In genomic region chr5:68746220-68747076, GRCh38 we compare ENCODE assay signal across 1 cellular context.
TF ChIP-seq lines count a peak whose summit lies in the region.

No MANE protein-coding gene starts in this region.

TF ChIP-seq in GM23338, 12 proteins besides CTCF, POLR2A, EP300 and RAD21 (continued from another document):
- TF ChIP-seq, protein P1, sequence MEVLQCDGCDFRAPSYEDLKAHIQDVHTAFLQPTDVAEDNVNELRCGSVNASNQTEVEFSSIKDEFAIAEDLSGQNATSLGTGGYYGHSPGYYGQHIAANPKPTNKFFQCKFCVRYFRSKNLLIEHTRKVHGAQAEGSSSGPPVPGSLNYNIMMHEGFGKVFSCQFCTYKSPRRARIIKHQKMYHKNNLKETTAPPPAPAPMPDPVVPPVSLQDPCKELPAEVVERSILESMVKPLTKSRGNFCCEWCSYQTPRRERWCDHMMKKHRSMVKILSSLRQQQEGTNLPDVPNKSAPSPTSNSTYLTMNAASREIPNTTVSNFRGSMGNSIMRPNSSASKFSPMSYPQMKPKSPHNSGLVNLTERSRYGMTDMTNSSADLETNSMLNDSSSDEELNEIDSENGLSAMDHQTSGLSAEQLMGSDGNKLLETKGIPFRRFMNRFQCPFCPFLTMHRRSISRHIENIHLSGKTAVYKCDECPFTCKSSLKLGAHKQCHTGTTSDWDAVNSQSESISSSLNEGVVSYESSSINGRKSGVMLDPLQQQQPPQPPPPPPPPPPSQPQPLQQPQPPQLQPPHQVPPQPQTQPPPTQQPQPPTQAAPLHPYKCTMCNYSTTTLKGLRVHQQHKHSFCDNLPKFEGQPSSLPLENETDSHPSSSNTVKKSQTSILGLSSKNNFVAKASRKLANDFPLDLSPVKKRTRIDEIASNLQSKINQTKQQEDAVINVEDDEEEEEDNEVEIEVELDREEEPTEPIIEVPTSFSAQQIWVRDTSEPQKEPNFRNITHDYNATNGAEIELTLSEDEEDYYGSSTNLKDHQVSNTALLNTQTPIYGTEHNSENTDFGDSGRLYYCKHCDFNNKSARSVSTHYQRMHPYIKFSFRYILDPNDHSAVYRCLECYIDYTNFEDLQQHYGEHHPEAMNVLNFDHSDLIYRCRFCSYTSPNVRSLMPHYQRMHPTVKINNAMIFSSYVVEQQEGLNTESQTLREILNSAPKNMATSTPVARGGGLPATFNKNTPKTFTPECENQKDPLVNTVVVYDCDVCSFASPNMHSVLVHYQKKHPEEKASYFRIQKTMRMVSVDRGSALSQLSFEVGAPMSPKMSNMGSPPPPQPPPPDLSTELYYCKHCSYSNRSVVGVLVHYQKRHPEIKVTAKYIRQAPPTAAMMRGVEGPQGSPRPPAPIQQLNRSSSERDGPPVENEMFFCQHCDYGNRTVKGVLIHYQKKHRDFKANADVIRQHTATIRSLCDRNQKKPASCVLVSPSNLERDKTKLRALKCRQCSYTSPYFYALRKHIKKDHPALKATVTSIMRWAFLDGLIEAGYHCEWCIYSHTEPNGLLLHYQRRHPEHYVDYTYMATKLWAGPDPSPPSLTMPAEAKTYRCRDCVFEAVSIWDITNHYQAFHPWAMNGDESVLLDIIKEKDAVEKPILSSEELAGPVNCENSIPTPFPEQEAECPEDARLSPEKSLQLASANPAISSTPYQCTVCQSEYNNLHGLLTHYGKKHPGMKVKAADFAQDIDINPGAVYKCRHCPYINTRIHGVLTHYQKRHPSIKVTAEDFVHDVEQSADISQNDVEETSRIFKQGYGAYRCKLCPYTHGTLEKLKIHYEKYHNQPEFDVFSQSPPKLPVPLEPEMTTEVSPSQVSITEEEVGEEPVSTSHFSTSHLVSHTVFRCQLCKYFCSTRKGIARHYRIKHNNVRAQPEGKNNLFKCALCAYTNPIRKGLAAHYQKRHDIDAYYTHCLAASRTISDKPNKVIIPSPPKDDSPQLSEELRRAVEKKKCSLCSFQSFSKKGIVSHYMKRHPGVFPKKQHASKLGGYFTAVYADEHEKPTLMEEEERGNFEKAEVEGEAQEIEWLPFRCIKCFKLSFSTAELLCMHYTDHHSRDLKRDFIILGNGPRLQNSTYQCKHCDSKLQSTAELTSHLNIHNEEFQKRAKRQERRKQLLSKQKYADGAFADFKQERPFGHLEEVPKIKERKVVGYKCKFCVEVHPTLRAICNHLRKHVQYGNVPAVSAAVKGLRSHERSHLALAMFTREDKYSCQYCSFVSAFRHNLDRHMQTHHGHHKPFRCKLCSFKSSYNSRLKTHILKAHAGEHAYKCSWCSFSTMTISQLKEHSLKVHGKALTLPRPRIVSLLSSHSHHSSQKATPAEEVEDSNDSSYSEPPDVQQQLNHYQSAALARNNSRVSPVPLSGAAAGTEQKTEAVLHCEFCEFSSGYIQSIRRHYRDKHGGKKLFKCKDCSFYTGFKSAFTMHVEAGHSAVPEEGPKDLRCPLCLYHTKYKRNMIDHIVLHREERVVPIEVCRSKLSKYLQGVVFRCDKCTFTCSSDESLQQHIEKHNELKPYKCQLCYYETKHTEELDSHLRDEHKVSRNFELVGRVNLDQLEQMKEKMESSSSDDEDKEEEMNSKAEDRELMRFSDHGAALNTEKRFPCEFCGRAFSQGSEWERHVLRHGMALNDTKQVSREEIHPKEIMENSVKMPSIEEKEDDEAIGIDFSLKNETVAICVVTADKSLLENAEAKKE (CRISPR knock-in tag; IDR thresholded peaks at IDR 0.05), result no peak
- TF ChIP-seq POLR2AphosphoS5 (IDR thresholded peaks at IDR 0.05; ENCODE audit: low read depth) (no peak), ZNF331 (CRISPR knock-in tag; IDR thresholded peaks at IDR 0.05; ENCODE audit: low read depth) (no peak)
TF ChIP-seq in GM23338: peak in this region for 0.
